17 cellular contexts compared by ENCODE assay signal in genomic region chr5:179410291-179411160, GRCh38.
DNase-seq lines count a peak whose midpoint lies in the region; ATAC-seq and TF ChIP-seq lines count a peak whose summit lies in the region.
"Had no signal": no experiment of that assay in that cellular context is flagged by ENCODE, and none has a peak within 500 bp of the region (broad histone marks: within the 10 kb centered on the region; RNA-seq: fewer than 3 reads in every experiment).

No MANE protein-coding gene starts in this region.

- H3K4me3 Mint-ChIP-seq in natural killer cell treated with Interleukin-12 subunit alpha and Interleukin-12 subunit beta and Interleukin-15 and Interleukin-18, amount 100 ng/mL, for 72 hours = no peak overlapping the region
- no peak overlapping the region for H3K4me3 Mint-ChIP-seq in natural killer cell
- H3K4me3 Mint-ChIP-seq in activated naive CD8-positive, alpha-beta T cell treated with anti-CD3 and anti-CD28 coated beads for 36 hours = no peak overlapping the region
- H3K4me3 Mint-ChIP-seq: CD8-positive, alpha-beta T cell had no signal

- H3K27ac ChIP-seq in coronary artery = no peak overlapping the region
- H3K27ac ChIP-seq: Peyer's patch had no signal

- no peaks in the 10 kb centered on the region for H3K27me3 Mint-ChIP-seq in natural killer cell treated with Interleukin-12 subunit alpha and Interleukin-12 subunit beta and Interleukin-15 and Interleukin-18, amount 100 ng/mL, for 72 hours
- no peaks in the 10 kb centered on the region for H3K27me3 Mint-ChIP-seq in natural killer cell (ENCODE audit: low read depth in 2 of 2)
- peaks cover under 1% of the 10 kb centered on the region for H3K27me3 Mint-ChIP-seq in activated naive CD8-positive, alpha-beta T cell treated with anti-CD3 and anti-CD28 coated beads for 36 hours

- ATAC-seq in natural killer cell treated with Interleukin-12 subunit alpha and Interleukin-12 subunit beta and Interleukin-15 and Interleukin-18, amount 100 ng/mL, for 72 hours = peak in 1 of 2 donors; percentile 50
- no peak for ATAC-seq in natural killer cell
- ATAC-seq in left lobe of liver = no peak
- no peak for ATAC-seq in GM21381 (IDR thresholded peaks at IDR 0.05; ENCODE audit: unreplicated experiment)
- ATAC-seq in GM19463 (IDR thresholded peaks at IDR 0.05; ENCODE audit: unreplicated experiment) = no peak
- ATAC-seq: CD8-positive, alpha-beta T cell had no signal

- H3K4me3 ChIP-seq in coronary artery = no peak overlapping the region
- H3K4me3 ChIP-seq: Peyer's patch had no signal

- H3K36me3 Mint-ChIP-seq in natural killer cell treated with Interleukin-12 subunit alpha and Interleukin-12 subunit beta and Interleukin-15 and Interleukin-18, amount 100 ng/mL, for 72 hours = no peaks in the 10 kb centered on the region
- no peaks in the 10 kb centered on the region for H3K36me3 Mint-ChIP-seq in natural killer cell
- H3K36me3 Mint-ChIP-seq in activated naive CD8-positive, alpha-beta T cell treated with anti-CD3 and anti-CD28 coated beads for 36 hours = no peaks in the 10 kb centered on the region
- H3K36me3 Mint-ChIP-seq: CD8-positive, alpha-beta T cell had no signal

- no peak overlapping the region for H3K27ac Mint-ChIP-seq in natural killer cell treated with Interleukin-12 subunit alpha and Interleukin-12 subunit beta and Interleukin-15 and Interleukin-18, amount 100 ng/mL, for 72 hours
- H3K27ac Mint-ChIP-seq in natural killer cell = no peak overlapping the region
- H3K27ac Mint-ChIP-seq in activated naive CD8-positive, alpha-beta T cell treated with anti-CD3 and anti-CD28 coated beads for 36 hours = no peak overlapping the region
- H3K27ac Mint-ChIP-seq: CD8-positive, alpha-beta T cell had no signal

- intact Hi-C loops in natural killer cell (cut with micrococcal nuclease) = no loop called here

- TF ChIP-seq CTCF in natural killer cell (IDR thresholded peaks at IDR 0.05) (no peak), coronary artery (IDR thresholded peaks at IDR 0.05) (no peak)

- no peaks in the 10 kb centered on the region for H3K4me1 Mint-ChIP-seq in natural killer cell treated with Interleukin-12 subunit alpha and Interleukin-12 subunit beta and Interleukin-15 and Interleukin-18, amount 100 ng/mL, for 72 hours (ENCODE audit: low read depth in 2 of 2)
- no peaks in the 10 kb centered on the region for H3K4me1 Mint-ChIP-seq in natural killer cell
- no peaks in the 10 kb centered on the region for H3K4me1 Mint-ChIP-seq in activated naive CD8-positive, alpha-beta T cell treated with anti-CD3 and anti-CD28 coated beads for 36 hours

- DNase-seq in natural killer cell treated with Interleukin-12 subunit alpha and Interleukin-12 subunit beta and Interleukin-15 and Interleukin-18, amount 100 ng/mL, for 72 hours (ENCODE audit: low spot score) = peak; percentile 53
- DNase-seq in natural killer cell (no peak), coronary artery (ENCODE audit: low spot score) (peak; percentile 66), left lobe of liver (ENCODE audit: low spot score) (peak; percentile 43), NCI-H774 (lab: John Stamatoyannopoulos, UW) (no peak)
- no peak for DNase-seq in activated naive CD8-positive, alpha-beta T cell treated with anti-CD3 and anti-CD28 coated beads for 36 hours
- DNase-seq: ACHN, GF-D8, MV-4-11, NCI-H1436, NCI-H2029 treated with DMSO at 0.1 percent for 48 hours, NCI-H510A treated with DMSO at 0.1 percent for 48 hours, Peyer's patch, SHP77 had no signal

- H3K9me3 Mint-ChIP-seq in natural killer cell treated with Interleukin-12 subunit alpha and Interleukin-12 subunit beta and Interleukin-15 and Interleukin-18, amount 100 ng/mL, for 72 hours = no peaks in the 10 kb centered on the region
- H3K9me3 Mint-ChIP-seq in natural killer cell = no peaks in the 10 kb centered on the region
- H3K9me3 Mint-ChIP-seq in activated naive CD8-positive, alpha-beta T cell treated with anti-CD3 and anti-CD28 coated beads for 36 hours = no peaks in the 10 kb centered on the region
- H3K9me3 Mint-ChIP-seq: CD8-positive, alpha-beta T cell had no signal

Comparison
In these comparisons a context has a peak if more than half of its experiments do, and no peak if none do; other contexts are left out.
1. DNase-seq: peak in natural killer cell treated with Interleukin-12 subunit alpha and Interleukin-12 subunit beta and Interleukin-15 and Interleukin-18, amount 100 ng/mL, for 72 hours (single experiment), coronary artery (single experiment) and left lobe of liver (single experiment); none in natural killer cell (single experiment), activated naive CD8-positive, alpha-beta T cell treated with anti-CD3 and anti-CD28 coated beads for 36 hours (single experiment) and NCI-H774 (single experiment).